22 cellular contexts compared by ENCODE assay signal in the genomic region with DNA sequence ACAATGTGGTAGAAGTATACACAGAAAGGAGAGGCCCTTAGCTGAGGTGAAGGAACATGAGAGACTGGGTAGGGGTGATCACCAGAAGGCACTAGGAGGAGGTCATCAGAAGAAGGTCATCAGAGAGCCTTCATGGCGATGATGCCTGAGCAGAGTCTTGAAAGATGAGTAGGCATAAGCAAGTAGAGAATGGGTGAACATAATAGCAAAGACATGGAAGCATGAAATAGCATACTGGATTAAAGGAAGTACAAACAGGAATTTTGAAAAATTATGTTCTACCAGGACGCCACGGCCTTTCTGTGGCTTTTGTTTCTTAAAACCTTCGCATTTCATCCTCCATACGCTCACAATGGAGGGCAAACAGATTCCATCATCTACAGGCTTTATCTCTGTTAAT. TPM values are rescaled to one million over a fixed set of nuclear protein-coding genes. Genes with fewer than 3 reads are reported as not detected.
A peak's percentile ranks its signal among the peaks of the same experiment; 100 is the strongest.
DNase-seq lines count a peak whose midpoint lies in the region; ATAC-seq and TF ChIP-seq lines count a peak whose summit lies in the region.
"Had no signal": no experiment of that assay in that cellular context is flagged by ENCODE, and none has a peak within 500 bp of the region (broad histone marks: within the 10 kb centered on the region; RNA-seq: fewer than 3 reads in every experiment).

No MANE protein-coding gene starts in this region.

- TF ChIP-seq CTCF in KMS-11 (conservative IDR thresholded peaks at IDR 0.05; ENCODE audit: low read depth, low read length) (no peak), left lung (IDR thresholded peaks at IDR 0.05) (no peak)

- H3K4me3 ChIP-seq in KMS-11 (IDR thresholded peaks at IDR 0.05; ENCODE audit: insufficient read depth, low read depth, low read length) (no peak overlapping the region), left lung (no peak overlapping the region)
- H3K4me3 ChIP-seq: A549, K562, left ventricle myocardium inferior had no signal

- CTCF ChIA-PET in activated CD4-positive, alpha-beta T cell treated with anti-CD3 and anti-CD28 coated beads for 36 hours (lab: Charles Lee), result interaction anchor here (0.7 to 3.1 kb wide), 13 partner anchors 11 to 708 kb away, joined by 3 to 13 read pairs (median 5); no protein-coding TSS in a partner anchor

- H3K9me3 ChIP-seq in left lung, result no peaks in the 10 kb centered on the region
- H3K9me3 ChIP-seq: left ventricle myocardium inferior had no signal

- peak overlapping the region; percentile 98 for H3K4me3 Mint-ChIP-seq in activated CD4-positive, alpha-beta T cell treated with anti-CD3 and anti-CD28 coated beads for 36 hours
- peak overlapping the region; percentile 84 to 87 for H3K4me3 Mint-ChIP-seq in stimulated activated naive B cell treated with anti-CD40 and anti-IgM and Interleukin-4, amounts not matched to agents 10 μg/mL and 1 μg/mL and 100 μg/mL, for 72 hours
- H3K4me3 Mint-ChIP-seq: endodermal cell, H9 had no signal

- peak overlapping the region; percentile 95 for H3K4me2 ChIP-seq in KMS-11
- H3K4me2 ChIP-seq: A549 had no signal

- no peak overlapping the region for H2AFZ ChIP-seq in KMS-11 (ENCODE audit: low read depth)

- H3K4me1 Mint-ChIP-seq in activated CD4-positive, alpha-beta T cell treated with anti-CD3 and anti-CD28 coated beads for 36 hours, result peaks cover 48% of the 10 kb centered on the region
- peaks cover 20 to 39% of the 10 kb centered on the region in 2 donors for H3K4me1 Mint-ChIP-seq in stimulated activated naive B cell treated with anti-CD40 and anti-IgM and Interleukin-4, amounts not matched to agents 10 μg/mL and 1 μg/mL and 100 μg/mL, for 72 hours
- H3K4me1 Mint-ChIP-seq: endodermal cell had no signal

- no peaks in the 10 kb centered on the region for H3K27me3 Mint-ChIP-seq in activated CD4-positive, alpha-beta T cell treated with anti-CD3 and anti-CD28 coated beads for 36 hours
- H3K27me3 Mint-ChIP-seq in stimulated activated naive B cell treated with anti-CD40 and anti-IgM and Interleukin-4, amounts not matched to agents 10 μg/mL and 1 μg/mL and 100 μg/mL, for 72 hours, result no peaks in the 10 kb centered on the region

- H4K20me1 ChIP-seq in KMS-11 (ENCODE audit: insufficient read depth), result no peaks in the 10 kb centered on the region

- peaks cover 17% of the 10 kb centered on the region for H3K36me3 Mint-ChIP-seq in activated CD4-positive, alpha-beta T cell treated with anti-CD3 and anti-CD28 coated beads for 36 hours (ENCODE audit: low read depth)
- peaks cover 14 to 16% of the 10 kb centered on the region in 2 donors for H3K36me3 Mint-ChIP-seq in activated naive CD4-positive, alpha-beta T cell treated with anti-CD3 and anti-CD28 coated beads, Interleukin-2, amount 50 U/mL, for 72 hours
- H3K36me3 Mint-ChIP-seq in stimulated activated naive B cell treated with anti-CD40 and anti-IgM and Interleukin-4, amounts not matched to agents 10 μg/mL and 1 μg/mL and 100 μg/mL, for 72 hours, result peaks cover 21 to 31% of the 10 kb centered on the region in 2 donors

- intact Hi-C loops in activated CD4-positive, alpha-beta T cell treated with anti-CD3 and anti-CD28 coated beads for 36 hours (cut with DNase I, micrococcal nuclease), result loop anchor here in 1 of 2 experiments (5.0 kb wide), 1 partner anchor 239 kb away; no protein-coding TSS in a partner anchor
- intact Hi-C loops in left lung (cut with DNase I), result no loop called here

- no peak for ATAC-seq in activated CD4-positive, alpha-beta T cell treated with anti-CD3 and anti-CD28 coated beads for 36 hours
- ATAC-seq in activated naive CD4-positive, alpha-beta T cell treated with anti-CD3 and anti-CD28 coated beads, Interleukin-2, amount 50 U/mL, for 72 hours, result peak in 1 of 2 donors; percentile 32
- ATAC-seq in stimulated activated naive B cell treated with anti-CD40 and anti-IgM and Interleukin-4, amounts not matched to agents 10 μg/mL and 1 μg/mL and 100 μg/mL, for 72 hours (replicated peaks), result no peak
- no peak for ATAC-seq in left lung
- ATAC-seq in GM19467 (IDR thresholded peaks at IDR 0.05; ENCODE audit: unreplicated experiment), result no peak
- ATAC-seq in GM18517 (IDR thresholded peaks at IDR 0.05; ENCODE audit: unreplicated experiment), result no peak
- ATAC-seq: A549; activated CD4-positive, CD25-positive, alpha-beta regulatory T cell treated with anti-CD3 and anti-CD28 coated beads, Interleukin-2, amount 50 U/mL, for 24 hours; K562 had no signal

- POLR2A ChIA-PET in activated CD4-positive, alpha-beta T cell treated with anti-CD3 and anti-CD28 coated beads for 36 hours (lab: Charles Lee), result interaction anchor here (0.7 to 1.7 kb wide), 3 partner anchors 26 to 107 kb away, joined by 3 to 4 read pairs (median 4); no protein-coding TSS in a partner anchor

- H3K36me3 ChIP-seq in KMS-11 (ENCODE audit: insufficient read depth), result 0 out of 2 replicates have a peak, but pooled peaks cover 4% of the 10 kb centered on the region
- H3K36me3 ChIP-seq in left lung, result no peaks in the 10 kb centered on the region
- H3K36me3 ChIP-seq: left ventricle myocardium inferior, tibial nerve had no signal

- H3K79me2 ChIP-seq in KMS-11 (ENCODE audit: insufficient read depth, low read depth), result peaks cover 91% of the 10 kb centered on the region

- H3K27ac ChIP-seq in KMS-11, result peak overlapping the region; percentile 95
- no peak overlapping the region for H3K27ac ChIP-seq in left lung
- H3K27ac ChIP-seq: A549, left ventricle myocardium inferior had no signal

- H3K4me1 ChIP-seq in KMS-11 (ENCODE audit: low read depth, poor library complexity, severe bottlenecking) (peaks cover 67% of the 10 kb centered on the region), left lung (peaks cover 7 to 22% of the 10 kb centered on the region in 2 donors)

- peak overlapping the region; percentile 92 for H3K27ac Mint-ChIP-seq in activated CD4-positive, alpha-beta T cell treated with anti-CD3 and anti-CD28 coated beads for 36 hours
- H3K27ac Mint-ChIP-seq in activated naive CD4-positive, alpha-beta T cell treated with anti-CD3 and anti-CD28 coated beads, Interleukin-2, amount 50 U/mL, for 72 hours, result peak overlapping the region; percentile 32 to 61
- H3K27ac Mint-ChIP-seq in stimulated activated naive B cell treated with anti-CD40 and anti-IgM and Interleukin-4, amounts not matched to agents 10 μg/mL and 1 μg/mL and 100 μg/mL, for 72 hours, result peak overlapping the region; percentile 91
- H3K27ac Mint-ChIP-seq: endodermal cell, H9 had no signal

- H3K9me3 Mint-ChIP-seq in activated CD4-positive, alpha-beta T cell treated with anti-CD3 and anti-CD28 coated beads for 36 hours (ENCODE audit: low read depth), result no peaks in the 10 kb centered on the region
- no peaks in the 10 kb centered on the region for H3K9me3 Mint-ChIP-seq in activated naive CD4-positive, alpha-beta T cell treated with anti-CD3 and anti-CD28 coated beads, Interleukin-2, amount 50 U/mL, for 72 hours
- no peaks in the 10 kb centered on the region for H3K9me3 Mint-ChIP-seq in stimulated activated naive B cell treated with anti-CD40 and anti-IgM and Interleukin-4, amounts not matched to agents 10 μg/mL and 1 μg/mL and 100 μg/mL, for 72 hours

- H3K27me3 ChIP-seq in KMS-11 (ENCODE audit: insufficient read depth, low read depth), result no peaks in the 10 kb centered on the region
- H3K27me3 ChIP-seq in left lung, result peaks cover 36 to 88% of the 10 kb centered on the region in 2 donors

- peak overlapping the region; percentile 99 for H3K9ac ChIP-seq in KMS-11

- no peak for DNase-seq in activated CD4-positive, alpha-beta T cell treated with anti-CD3 and anti-CD28 coated beads for 36 hours
- DNase-seq in activated CD4-positive, alpha-beta T cell treated with anti-CD3 and anti-CD28 coated beads for 48 hours, result no peak
- DNase-seq in activated naive CD4-positive, alpha-beta T cell treated with anti-CD3 and anti-CD28 coated beads, Interleukin-2, amount 50 U/mL, for 72 hours (ENCODE audit: low spot score in 2 of 2), result no peak
- DNase-seq in stimulated activated naive B cell treated with anti-CD40 and anti-IgM and Interleukin-4, amounts not matched to agents 10 μg/mL and 1 μg/mL and 100 μg/mL, for 72 hours, result no peak
- DNase-seq in left lung, result no peak
- DNase-seq: activated effector memory CD4-positive, alpha-beta T cell treated with anti-CD3 and anti-CD28 coated beads, Interleukin-2, amount 50 U/mL, for 16 hours; endodermal cell; GF-D8; H9; left ventricle myocardium inferior; NCI-H146; NCI-H345 had no signal

RNA-seq across cellular contexts. Expression of gene IKZF3, which starts 2.9 kb away (rescaled TPM):
- 10 to 100 TPM; 37.6 to 50.4 TPM for total RNA-seq in activated CD4-positive, alpha-beta T cell treated with anti-CD3 and anti-CD28 coated beads for 36 hours
- 10 to 100 TPM; 37.6 to 60.8 TPM for total RNA-seq in activated naive CD4-positive, alpha-beta T cell treated with anti-CD3 and anti-CD28 coated beads, Interleukin-2, amount 50 U/mL, for 72 hours
- 1 to 10 TPM; 3.3 to 6.6 TPM for total RNA-seq in left lung
- total RNA-seq: myocyte, pulmonary artery endothelial cell had no signal

RNA-seq across cellular contexts. Expression of gene ZPBP2, which starts 6.8 kb away (rescaled TPM):
- under 1 TPM; 0.19 to 0.34 TPM for total RNA-seq in activated CD4-positive, alpha-beta T cell treated with anti-CD3 and anti-CD28 coated beads for 36 hours
- not detected for total RNA-seq in activated naive CD4-positive, alpha-beta T cell treated with anti-CD3 and anti-CD28 coated beads, Interleukin-2, amount 50 U/mL, for 72 hours
- not detected for total RNA-seq in left lung
- total RNA-seq: endodermal cell, fibroblast of villous mesenchyme, H9, K562, left ventricle myocardium inferior, myocyte, pulmonary artery endothelial cell, tibial nerve had no signal

RNA-seq across cellular contexts. Expression of gene GSDMB, which starts 57.2 kb away (rescaled TPM):
- total RNA-seq in activated CD4-positive, alpha-beta T cell treated with anti-CD3 and anti-CD28 coated beads for 36 hours, result 10 to 100 TPM; 17.7 to 18.5 TPM
- 10 to 100 TPM; 33.2 to 49.8 TPM for total RNA-seq in activated naive CD4-positive, alpha-beta T cell treated with anti-CD3 and anti-CD28 coated beads, Interleukin-2, amount 50 U/mL, for 72 hours
- total RNA-seq in left lung, result 10 to 100 TPM in 1 of 2 donors, 1 to 10 TPM in 1; 9.2 to 16.7 TPM

Comparison
In these comparisons a context has a peak if more than half of its experiments do, and no peak if none do; other contexts are left out.
1. RNA of gene IKZF3, which starts 2.9 kb away (total RNA-seq): 37.6 to 60.8 TPM in activated naive CD4-positive, alpha-beta T cell treated with anti-CD3 and anti-CD28 coated beads, Interleukin-2, amount 50 U/mL, for 72 hours and 37.6 to 50.4 TPM in activated CD4-positive, alpha-beta T cell treated with anti-CD3 and anti-CD28 coated beads for 36 hours; 3.3 to 6.6 TPM in left lung; every median in the first group is over 4 times any median in the second.
2. Peak in every context shown above with its lines, with median percentiles within 50 percentile points of each other: H3K27ac Mint-ChIP-seq.